ENCODE assay signal across 22 cellular contexts in the genomic region with DNA sequence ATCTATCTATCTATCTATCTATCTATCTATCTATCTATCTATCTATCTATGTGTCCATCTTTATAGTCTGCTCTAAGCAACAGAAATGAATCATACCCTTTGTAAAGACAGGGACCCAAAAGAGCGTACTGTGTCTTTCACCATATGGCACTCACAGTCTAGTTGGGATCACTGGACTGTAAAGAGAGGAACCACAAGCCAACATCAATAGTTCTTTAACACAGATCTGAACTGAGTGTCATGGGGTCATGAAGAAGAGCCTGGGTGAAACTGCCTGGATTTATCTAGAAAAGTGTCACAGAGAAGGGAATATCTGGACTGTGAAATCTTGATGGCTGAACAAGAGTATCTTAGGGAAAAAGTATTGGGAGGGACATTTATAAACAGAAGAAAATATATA.
"Had no signal": no experiment of that assay in that cellular context is flagged by ENCODE, and none has a peak within 500 bp of the region (broad histone marks: within the 10 kb centered on the region; RNA-seq: fewer than 3 reads in every experiment).

No MANE protein-coding gene starts in this region.

- H3K27ac Mint-ChIP-seq: activated CD4-positive, alpha-beta T cell treated with anti-CD3 and anti-CD28 coated beads, Interleukin-2, amount 10 ng/mL, durations not matched to agents 24 days and 14 days; activated CD8-positive, alpha-beta T cell treated with anti-CD3 and anti-CD28 coated beads for 36 hours; activated T-helper 17 cell treated with anti-CD3 and anti-CD28 coated beads, Interleukin-2, amount 50 U/mL, for 72 hours; mesothelial cell of epicardium; naive B cell; progenitor cell of endocrine pancreas had no signal

- H3K27me3 ChIP-seq: brain microvascular endothelial cell, dorsolateral prefrontal cortex, ovary, right lobe of liver, tibial nerve had no signal

- H3K4me1 Mint-ChIP-seq: activated CD4-positive, alpha-beta T cell treated with anti-CD3 and anti-CD28 coated beads, Interleukin-2, amount 10 ng/mL, durations not matched to agents 24 days and 14 days; activated T-helper 17 cell treated with anti-CD3 and anti-CD28 coated beads, Interleukin-2, amount 50 U/mL, for 72 hours; naive B cell had no signal

- DNase-seq: activated CD4-positive, alpha-beta T cell treated with anti-CD3 and anti-CD28 coated beads, Interleukin-2, amount 10 ng/mL, durations not matched to agents 24 days and 14 days; activated CD4-positive, CD25-positive, alpha-beta regulatory T cell treated with anti-CD3 and anti-CD28 coated beads, Interleukin-2, amount 50 U/mL, for 72 hours; activated CD8-positive, alpha-beta T cell treated with anti-CD3 and anti-CD28 coated beads for 36 hours; activated gamma-delta T cell treated with Interleukin-2 at 50 U/mL for 16 hours; activated naive CD4-positive, alpha-beta T cell treated with anti-CD3 and anti-CD28 coated beads, Interleukin-2, amount 50 U/mL, for 16 hours; activated T-cell treated with anti-CD3 and anti-CD28 coated beads, Interleukin-2, amount 50 U/mL, for 4 hours; amniotic stem cell; brain microvascular endothelial cell; dorsolateral prefrontal cortex; effector memory CD4-positive, alpha-beta T cell; glutamatergic neuron; left cardiac atrium; naive B cell; ovary; right lobe of liver; stimulated activated CD4-positive, alpha-beta T cell treated with anti-CD3 and anti-CD28 coated beads, Interleukin-2, amount 100 ng/mL, for 48 hours; stimulated activated naive CD4-positive, alpha-beta T cell treated with Interleukin-2 at 50 U/mL for 16 hours had no signal

- ATAC-seq: activated CD8-positive, alpha-beta T cell treated with anti-CD3 and anti-CD28 coated beads for 36 hours; activated T-cell treated with anti-CD3 and anti-CD28 coated beads, Interleukin-2, amount 50 U/mL, for 4 hours; activated T-helper 17 cell treated with anti-CD3 and anti-CD28 coated beads, Interleukin-2, amount 50 U/mL, for 72 hours; left cardiac atrium; right lobe of liver had no signal

- H3K36me3 Mint-ChIP-seq: mesothelial cell of epicardium, naive B cell had no signal

- H3K4me3 ChIP-seq: coronary artery, dorsolateral prefrontal cortex, ovary, right lobe of liver, tibial nerve had no signal

- H3K4me1 ChIP-seq: right lobe of liver, tibial nerve had no signal

- H3K9me3 Mint-ChIP-seq: activated CD8-positive, alpha-beta T cell treated with anti-CD3 and anti-CD28 coated beads for 36 hours; activated T-cell treated with anti-CD3 and anti-CD28 coated beads, Interleukin-2, amount 50 U/mL, for 4 hours; activated T-helper 17 cell treated with anti-CD3 and anti-CD28 coated beads, Interleukin-2, amount 50 U/mL, for 72 hours; mesothelial cell of epicardium had no signal

- H3K4me3 Mint-ChIP-seq: activated CD4-positive, alpha-beta T cell treated with anti-CD3 and anti-CD28 coated beads, Interleukin-2, amount 10 ng/mL, durations not matched to agents 24 days and 14 days; activated CD8-positive, alpha-beta T cell treated with anti-CD3 and anti-CD28 coated beads for 36 hours; activated T-cell treated with anti-CD3 and anti-CD28 coated beads, Interleukin-2, amount 50 U/mL, for 4 hours; activated T-helper 17 cell treated with anti-CD3 and anti-CD28 coated beads, Interleukin-2, amount 50 U/mL, for 72 hours; mesothelial cell of epicardium; naive B cell had no signal

- H3K36me3 ChIP-seq: brain microvascular endothelial cell, ovary, right lobe of liver, tibial nerve had no signal

- H3K27ac ChIP-seq: brain microvascular endothelial cell, coronary artery, dorsolateral prefrontal cortex, ovary, right lobe of liver, tibial nerve had no signal

- H3K9me3 ChIP-seq: ovary, right lobe of liver, tibial nerve had no signal

- H3K27me3 Mint-ChIP-seq: activated CD4-positive, alpha-beta T cell treated with anti-CD3 and anti-CD28 coated beads, Interleukin-2, amount 10 ng/mL, durations not matched to agents 24 days and 14 days; activated CD8-positive, alpha-beta T cell treated with anti-CD3 and anti-CD28 coated beads for 36 hours; activated T-helper 17 cell treated with anti-CD3 and anti-CD28 coated beads, Interleukin-2, amount 50 U/mL, for 72 hours; naive B cell; progenitor cell of endocrine pancreas had no signal
